ENCODE assay signal across 7 cellular contexts in genomic region chr3:4351164-4351855, GRCh38. TPM values are rescaled to one million over a fixed set of nuclear protein-coding genes. Genes with fewer than 3 reads are reported as not detected.
A peak's percentile ranks its signal among the peaks of the same experiment; 100 is the strongest.
DNase-seq lines count a peak whose midpoint lies in the region; ATAC-seq and TF ChIP-seq lines count a peak whose summit lies in the region.

No MANE protein-coding gene starts in this region.

- peaks cover 0 to 17% of the 10 kb centered on the region in 2 donors for H3K4me1 ChIP-seq in thoracic aorta (ENCODE audit: control insufficient read depth in 1 of 2, low read depth in 2 of 2)

- ATAC-seq in GM19463 (IDR thresholded peaks at IDR 0.05; ENCODE audit: unreplicated experiment) = peak; percentile 34
- ATAC-seq in HG03442 (IDR thresholded peaks at IDR 0.05; ENCODE audit: unreplicated experiment) = peak; percentile 35
- ATAC-seq in memory B cell (ENCODE audit: low read depth) = peak; percentile 27
- peak; percentile 89 for ATAC-seq in thoracic aorta (ENCODE audit: insufficient number of reproducible peaks, low FRiP score, low read depth)
- ATAC-seq in HG03460 (IDR thresholded peaks at IDR 0.05; ENCODE audit: unreplicated experiment) = no peak

- no peaks in the 10 kb centered on the region for H3K27me3 ChIP-seq in thoracic aorta (replicated peaks; ENCODE audit: insufficient read depth)

- H3K36me3 Mint-ChIP-seq in activated T-helper 2 cell treated with anti-CD3 and anti-CD28 coated beads, Interferon-gamma antibody, Interleukin-2, Interleukin-4, amounts not matched to agents 10 μg/mL and 5 μg/mL and 100 μg/mL, durations not matched to agents 14 hours and 24 hours and 36 hours (ENCODE audit: low read depth) = no peaks in the 10 kb centered on the region
- H3K36me3 Mint-ChIP-seq in memory B cell = peaks cover 5% of the 10 kb centered on the region

- no peaks in the 10 kb centered on the region for H3K9me3 Mint-ChIP-seq in activated T-helper 2 cell treated with anti-CD3 and anti-CD28 coated beads, Interferon-gamma antibody, Interleukin-2, Interleukin-4, amounts not matched to agents 10 μg/mL and 5 μg/mL and 100 μg/mL, durations not matched to agents 14 hours and 24 hours and 36 hours
- H3K9me3 Mint-ChIP-seq in memory B cell = peaks cover 1% of the 10 kb centered on the region

- TF ChIP-seq CTCF in thoracic aorta (IDR thresholded peaks at IDR 0.05) = no peak

- no peaks in the 10 kb centered on the region for H3K9me3 ChIP-seq in thoracic aorta

- no peak for DNase-seq in activated T-helper 2 cell treated with anti-CD3 and anti-CD28 coated beads, Interferon-gamma antibody, Interleukin-2, Interleukin-4, amounts not matched to agents 10 μg/mL and 5 μg/mL and 100 μg/mL, durations not matched to agents 14 hours and 24 hours and 36 hours (ENCODE audit: low spot score)
- DNase-seq in memory B cell (ENCODE audit: low spot score in 2 of 2) (no peak), thoracic aorta (ENCODE audit: low spot score) (no peak), SK-N-DZ (ENCODE audit: low spot score) (no peak)

- H3K4me3 ChIP-seq in thoracic aorta = peak overlapping the region; percentile 72

- peak overlapping the region; percentile 86 for H3K27ac Mint-ChIP-seq in activated T-helper 2 cell treated with anti-CD3 and anti-CD28 coated beads, Interferon-gamma antibody, Interleukin-2, Interleukin-4, amounts not matched to agents 10 μg/mL and 5 μg/mL and 100 μg/mL, durations not matched to agents 14 hours and 24 hours and 36 hours
- no peak overlapping the region for H3K27ac Mint-ChIP-seq in memory B cell

- peaks cover 5% of the 10 kb centered on the region for H3K27me3 Mint-ChIP-seq in activated T-helper 2 cell treated with anti-CD3 and anti-CD28 coated beads, Interferon-gamma antibody, Interleukin-2, Interleukin-4, amounts not matched to agents 10 μg/mL and 5 μg/mL and 100 μg/mL, durations not matched to agents 14 hours and 24 hours and 36 hours (ENCODE audit: low read depth)
- H3K27me3 Mint-ChIP-seq in memory B cell = no peaks in the 10 kb centered on the region

- H3K4me1 Mint-ChIP-seq in activated T-helper 2 cell treated with anti-CD3 and anti-CD28 coated beads, Interferon-gamma antibody, Interleukin-2, Interleukin-4, amounts not matched to agents 10 μg/mL and 5 μg/mL and 100 μg/mL, durations not matched to agents 14 hours and 24 hours and 36 hours (ENCODE audit: low read depth) = peaks cover 23% of the 10 kb centered on the region
- H3K4me1 Mint-ChIP-seq in memory B cell = peaks cover 10% of the 10 kb centered on the region

- no peaks in the 10 kb centered on the region for H3K36me3 ChIP-seq in thoracic aorta

- H3K27ac ChIP-seq in thoracic aorta = peak overlapping the region; percentile 93 to 95

- peak overlapping the region; percentile 55 for H3K4me3 Mint-ChIP-seq in activated T-helper 2 cell treated with anti-CD3 and anti-CD28 coated beads, Interferon-gamma antibody, Interleukin-2, Interleukin-4, amounts not matched to agents 10 μg/mL and 5 μg/mL and 100 μg/mL, durations not matched to agents 14 hours and 24 hours and 36 hours (ENCODE audit: low read depth)
- peak overlapping the region; percentile 70 for H3K4me3 Mint-ChIP-seq in memory B cell

- intact Hi-C loops in activated T-helper 2 cell treated with anti-CD3 and anti-CD28 coated beads, Interferon-gamma antibody, Interleukin-2, Interleukin-4, amounts not matched to agents 10 μg/mL and 5 μg/mL and 100 μg/mL, durations not matched to agents 14 hours and 24 hours and 36 hours (cut with micrococcal nuclease) = loop anchor here (1.0 to 2.0 kb wide), 10 partner anchors 36 to 627 kb away; partner anchors contain the start of genes BHLHE40, ITPR1, SETMAR and SUMF1

RNA-seq across cellular contexts. Expression of gene SETMAR, which starts 48.1 kb away (rescaled TPM):
- 16.0 and 17.6 TPM in 2 replicates for total RNA-seq in activated T-helper 2 cell treated with anti-CD3 and anti-CD28 coated beads, Interferon-gamma antibody, Interleukin-2, Interleukin-4, amounts not matched to agents 10 μg/mL and 5 μg/mL and 100 μg/mL, durations not matched to agents 14 hours and 24 hours and 36 hours
- 10 to 100 TPM; 14.1 to 20.0 TPM for total RNA-seq in thoracic aorta
- polyA plus RNA-seq in SK-N-DZ (2014; cell fraction: cytosol; rRNA removed) = 46.6 and 54.0 TPM in 2 replicates
- polyA plus RNA-seq in SK-N-DZ (2014; cell fraction: nucleus; rRNA removed) = 31.1 and 43.5 TPM in 2 replicates
